In genomic region chr4:39609454-39609911, GRCh38 we compare ENCODE assay signal across 9 cellular contexts. TPM values are rescaled to one million over a fixed set of nuclear protein-coding genes. Genes with fewer than 3 reads are reported as not detected.
DNase-seq lines count a peak whose midpoint lies in the region; ATAC-seq and TF ChIP-seq lines count a peak whose summit lies in the region.
"Had no signal": no experiment of that assay in that cellular context is flagged by ENCODE, and none has a peak within 500 bp of the region (broad histone marks: within the 10 kb centered on the region; RNA-seq: fewer than 3 reads in every experiment).

No MANE protein-coding gene starts in this region.

- H3K4me1 ChIP-seq in hepatocyte (ENCODE audit: insufficient read depth) = peaks cover 8% of the 10 kb centered on the region
- H3K4me1 ChIP-seq in psoas muscle = peaks cover 8% of the 10 kb centered on the region

- H3K4me2 ChIP-seq in hepatocyte = peak overlapping the region; percentile 37

- no peaks in the 10 kb centered on the region for H3K9me2 ChIP-seq in hepatocyte (replicated peaks; ENCODE audit: insufficient read depth)

- WGBS in hepatocyte (ENCODE audit: low lambda C conversion rate, missing lambda C conversion rate) = 84% methylated on average over 6 of the region's 6 CpGs
- WGBS in psoas muscle, 3 donors = 82 to 88% (median 83%) methylated on average over 6 of the region's 6 CpGs

- peaks cover 36% of the 10 kb centered on the region for H3K79me2 ChIP-seq in hepatocyte

- peak overlapping the region; percentile 82 for H3K27ac ChIP-seq in hepatocyte
- no peak overlapping the region for H3K27ac ChIP-seq in psoas muscle

- H3K9me3 ChIP-seq in hepatocyte (ENCODE audit: low read depth) (no peaks in the 10 kb centered on the region), psoas muscle (no peaks in the 10 kb centered on the region)

- intact Hi-C loops in psoas muscle (cut with DNase I) = no loop called here

- ATAC-seq in GM18502 (IDR thresholded peaks at IDR 0.05; ENCODE audit: poor library complexity, unreplicated experiment) = peak; percentile 94
- peak; percentile 91 for ATAC-seq in GM21529 (IDR thresholded peaks at IDR 0.05; ENCODE audit: unreplicated experiment)
- peak; percentile 95 for ATAC-seq in HG03520 (IDR thresholded peaks at IDR 0.05; ENCODE audit: unreplicated experiment)
- no peak for ATAC-seq in psoas muscle

- H2AFZ ChIP-seq in hepatocyte = no peak overlapping the region

- H3K27me3 ChIP-seq in hepatocyte = no peaks in the 10 kb centered on the region
- no peaks in the 10 kb centered on the region for H3K27me3 ChIP-seq in psoas muscle (ENCODE audit: insufficient read depth in 3 of 3, low read length in 2 of 3)

- no peaks in the 10 kb centered on the region for H4K20me1 ChIP-seq in hepatocyte (ENCODE audit: insufficient read depth, poor library complexity, severe bottlenecking)

- H3K36me3 ChIP-seq in hepatocyte (replicated peaks; ENCODE audit: insufficient read depth, low read depth) (no peaks in the 10 kb centered on the region), psoas muscle (ENCODE audit: insufficient read depth in 1 of 2, low read depth in 1 of 2) (peaks cover 0 to 34% of the 10 kb centered on the region in 2 donors)

- H3K4me3 ChIP-seq in hepatocyte = no peak overlapping the region
- H3K4me3 ChIP-seq in psoas muscle = no peak overlapping the region

- DNase-seq in hepatocyte (ENCODE audit: low spot score) = peak; percentile 11
- no peak for DNase-seq in germinal center (ENCODE audit: low spot score)
- DNase-seq in psoas muscle = no peak
- DNase-seq in KG1 (lab: John Stamatoyannopoulos, UW) = no peak
- no peak for DNase-seq in C1 segment of cervical spinal cord (lab: John Stamatoyannopoulos, UW)
- DNase-seq: RPMI8226 had no signal

- TF ChIP-seq CTCF in hepatocyte (IDR thresholded peaks at IDR 0.05; ENCODE audit: poor library complexity) = no peak
- no peak for TF ChIP-seq CTCF in psoas muscle (IDR thresholded peaks at IDR 0.05)

RNA-seq across cellular contexts. Expression of gene SMIM14, which starts 29.2 kb away (rescaled TPM):
- total RNA-seq in hepatocyte = 69.6 and 98.6 TPM in 2 replicates
- polyA plus RNA-seq in hepatocyte = 89.5 and 124 TPM in 2 replicates
- 1 to 10 TPM; 4.2 to 7.7 (median 6.5) TPM for total RNA-seq in psoas muscle
- 1 to 10 TPM; 2.2 to 8.4 (median 3.1) TPM for polyA plus RNA-seq in psoas muscle

Comparison
In these comparisons a context has a peak if more than half of its experiments do, and no peak if none do; other contexts are left out.
1. ATAC-seq: peak in GM18502 (single experiment), GM21529 (single experiment) and HG03520 (single experiment); none in psoas muscle (0 of 4).